ENCODE assay signal across 1 cellular context in genomic region chr10:46052791-46053375, GRCh38.
TF ChIP-seq lines count a peak whose summit lies in the region.

No MANE protein-coding gene starts in this region.

TF ChIP-seq in H1, 55 proteins besides CTCF, POLR2A, EP300 and RAD21:
- TF ChIP-seq MAX (IDR thresholded peaks at IDR 0.05) (no peak), BCL11A (IDR thresholded peaks at IDR 0.05; ENCODE audit: low read depth in 2 of 2, low read length in 2 of 2) (no peak), CHD1 (IDR thresholded peaks at IDR 0.05; ENCODE audit: low read depth, low read length) (no peak), RBBP5 (IDR thresholded peaks at IDR 0.05; ENCODE audit: borderline replicate concordance, low read depth, low read length) (no peak), ZNF274 (IDR thresholded peaks at IDR 0.05; ENCODE audit: borderline replicate concordance, extremely low read depth, low read length) (no peak), CREB1 (IDR thresholded peaks at IDR 0.05) (no peak), CHD7 (IDR thresholded peaks at IDR 0.05; ENCODE audit: insufficient replicate concordance, low read length) (no peak), EZH2 (IDR thresholded peaks at IDR 0.05; ENCODE audit: low read depth, low read length, severe bottlenecking) (no peak), SIN3A (conservative IDR thresholded peaks at IDR 0.05 in 1 of 2, IDR thresholded peaks at IDR 0.05 in 1 of 2; ENCODE audit: low read depth in 1 of 2, low read length in 2 of 2) (no peak), CBX5 (IDR thresholded peaks at IDR 0.05; ENCODE audit: low read depth, low read length) (no peak), SP4 (IDR thresholded peaks at IDR 0.05; ENCODE audit: low read length) (no peak), SUZ12 (IDR thresholded peaks at IDR 0.05; ENCODE audit: low read length) (no peak), SRF (IDR thresholded peaks at IDR 0.05; ENCODE audit: low read depth, low read length) (no peak), RXRA (IDR thresholded peaks at IDR 0.05; ENCODE audit: insufficient read depth, low read depth, low read length) (no peak), MAFK (IDR thresholded peaks at IDR 0.05; ENCODE audit: low read depth, low read length) (no peak), NRF1 (IDR thresholded peaks at IDR 0.05; ENCODE audit: low read depth, low read length) (no peak), JUN (IDR thresholded peaks at IDR 0.05; ENCODE audit: low read depth, low read length) (no peak), FOSL1 (IDR thresholded peaks at IDR 0.05; ENCODE audit: insufficient read depth, low read depth, low read length) (no peak)
- TF ChIP-seq, protein P1, sequence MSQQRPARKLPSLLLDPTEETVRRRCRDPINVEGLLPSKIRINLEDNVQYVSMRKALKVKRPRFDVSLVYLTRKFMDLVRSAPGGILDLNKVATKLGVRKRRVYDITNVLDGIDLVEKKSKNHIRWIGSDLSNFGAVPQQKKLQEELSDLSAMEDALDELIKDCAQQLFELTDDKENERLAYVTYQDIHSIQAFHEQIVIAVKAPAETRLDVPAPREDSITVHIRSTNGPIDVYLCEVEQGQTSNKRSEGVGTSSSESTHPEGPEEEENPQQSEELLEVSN (IDR thresholded peaks at IDR 0.05), result no peak
